19 cellular contexts compared by ENCODE assay signal in the genomic region with DNA sequence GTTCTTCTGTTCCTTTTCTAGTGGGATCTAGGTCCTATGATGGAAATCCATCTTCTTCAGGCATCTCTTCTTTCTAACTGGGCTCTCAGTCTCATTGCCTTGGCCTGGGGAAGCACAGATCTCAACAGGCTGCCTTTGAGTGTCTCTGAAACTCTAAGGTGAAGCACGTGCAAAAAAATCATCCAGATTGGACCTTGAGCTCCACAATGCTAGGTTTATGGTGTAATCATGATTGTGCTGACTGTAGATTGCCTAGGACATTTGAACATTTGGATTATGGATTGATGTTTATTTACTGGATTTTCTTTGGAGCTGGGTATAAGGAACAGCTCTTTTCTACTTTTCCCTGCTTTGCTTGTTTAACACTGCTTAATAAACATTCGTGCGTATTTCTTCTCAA.
"Had no signal": no experiment of that assay in that cellular context is flagged by ENCODE, and none has a peak within 500 bp of the region (broad histone marks: within the 10 kb centered on the region; RNA-seq: fewer than 3 reads in every experiment).

No MANE protein-coding gene starts in this region.

- DNase-seq: MM.1S, NCI-H1092 treated with DMSO at 0.1 percent for 48 hours, NCI-H1436, NCI-H1694, NCI-H187 treated with DMSO at 0.1 percent for 48 hours, NCI-H2029 treated with DMSO at 0.1 percent for 48 hours, NCI-H2171 treated with DMSO at 0.1 percent for 48 hours, NCI-H345, NCI-H446 treated with DMSO at 0.1 percent for 48 hours, NCI-H510A treated with DMSO at 0.1 percent for 48 hours, NCI-H69, NCI-H774, SHP77, SK-N-SH had no signal

- H3K4me3 ChIP-seq: K562 had no signal

- ATAC-seq: K562, Panc1 had no signal

- H3K27ac ChIP-seq: HL-60, KMS-11, RWPE1 had no signal

- H3K9me3 ChIP-seq: SK-N-SH had no signal
